17 cellular contexts compared by ENCODE assay signal in genomic region chr3:5504135-5504534, GRCh38.
DNase-seq lines count a peak whose midpoint lies in the region; ATAC-seq and TF ChIP-seq lines count a peak whose summit lies in the region.
"Had no signal": no experiment of that assay in that cellular context is flagged by ENCODE, and none has a peak within 500 bp of the region (broad histone marks: within the 10 kb centered on the region; RNA-seq: fewer than 3 reads in every experiment).

No MANE protein-coding gene starts in this region.

- DNase-seq in NCI-H1092 treated with DMSO at 0.1 percent for 48 hours (lab: John Stamatoyannopoulos, UW): peak; percentile 1
- no peak for DNase-seq in NCI-H1092 (lab: John Stamatoyannopoulos, UW)
- DNase-seq in HT-29 (ENCODE audit: low spot score): peak; percentile 6
- peak; percentile 40 for DNase-seq in NCI-H345 treated with DMSO at 0.1 percent for 48 hours (lab: John Stamatoyannopoulos, UW; ENCODE audit: unreplicated experiment)
- DNase-seq in foreskin keratinocyte: no peak
- DNase-seq: 8988T; AML-193; CD8-positive, alpha-beta memory T cell; DND-41; GDM1; GM23248; KBM-7 had no signal

- no peak for TF ChIP-seq CTCF in foreskin keratinocyte (conservative IDR thresholded peaks at IDR 0.05)

- no peaks in the 10 kb centered on the region for H3K4me1 ChIP-seq in foreskin keratinocyte

- H3K27me3 ChIP-seq in foreskin keratinocyte: no peaks in the 10 kb centered on the region
- H3K27me3 ChIP-seq: BLaER1 had no signal

- ATAC-seq in foreskin keratinocyte (no peak), HG02981 (IDR thresholded peaks at IDR 0.05; ENCODE audit: unreplicated experiment) (no peak), GM19467 (IDR thresholded peaks at IDR 0.05; ENCODE audit: unreplicated experiment) (no peak)
- ATAC-seq: HCT116 had no signal

- no peak overlapping the region for H3K27ac ChIP-seq in foreskin keratinocyte
- H3K27ac ChIP-seq: BLaER1, GM23248, HL-60 had no signal

Comparison
In these comparisons a context has a peak if more than half of its experiments do, and no peak if none do; other contexts are left out.
1. DNase-seq: peak in NCI-H1092 treated with DMSO at 0.1 percent for 48 hours (single experiment), HT-29 (single experiment) and NCI-H345 treated with DMSO at 0.1 percent for 48 hours (single experiment); none in NCI-H1092 (single experiment) and foreskin keratinocyte (0 of 2).